8 cellular contexts compared by ENCODE assay signal in the genomic region with DNA sequence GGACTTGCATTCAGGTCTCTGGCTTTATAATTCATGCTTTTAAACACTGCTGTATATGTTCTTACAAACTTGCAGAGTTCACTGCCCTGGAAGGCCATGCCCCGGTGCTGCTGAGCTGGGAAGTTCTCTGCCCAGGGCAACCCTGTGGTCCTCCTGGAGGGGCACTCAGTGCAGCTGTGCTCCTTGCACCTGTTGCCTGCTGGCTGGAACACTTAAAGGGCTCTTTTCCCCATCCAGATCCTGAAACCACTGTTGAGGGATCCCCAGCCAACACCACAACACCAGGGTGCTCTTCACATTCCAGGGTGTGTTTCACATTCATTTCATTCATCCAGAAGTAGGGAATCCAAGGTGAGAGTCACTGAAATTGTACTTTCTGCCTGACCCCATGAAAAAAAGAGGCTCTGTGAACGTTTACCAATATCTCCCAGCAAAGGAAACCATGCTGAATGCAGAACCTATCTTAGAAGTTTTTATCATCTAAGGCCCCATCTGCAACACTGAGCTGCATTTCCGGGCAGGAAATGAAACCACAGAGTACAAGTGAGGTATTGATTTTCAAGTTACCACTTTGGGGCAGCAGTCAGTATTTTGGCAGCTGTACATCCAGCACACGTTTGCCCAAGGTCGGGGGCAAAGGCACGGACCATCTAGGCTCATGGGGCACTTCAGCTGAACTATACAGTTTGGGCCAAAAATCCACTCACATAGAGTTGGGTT. TPM values are rescaled to one million over a fixed set of nuclear protein-coding genes. Genes with fewer than 3 reads are reported as not detected.
DNase-seq lines count a peak whose midpoint lies in the region; ATAC-seq and TF ChIP-seq lines count a peak whose summit lies in the region.

No MANE protein-coding gene starts in this region.

- peak overlapping the region; percentile 95 for H3K27ac Mint-ChIP-seq in CD8-positive, alpha-beta T cell
- H3K27ac Mint-ChIP-seq in T-helper 1 cell treated with Interleukin-12 subunit alpha and Interleukin-12 subunit beta and Interleukin-4 antibody, amounts not matched to agents 30 μg/mL and 1 μg/mL, for 36 hours, result peak overlapping the region; percentile 95

- peaks cover 77% of the 10 kb centered on the region for H3K4me1 Mint-ChIP-seq in CD8-positive, alpha-beta T cell (ENCODE audit: low read depth)
- peaks cover 59% of the 10 kb centered on the region for H3K4me1 Mint-ChIP-seq in T-helper 1 cell treated with Interleukin-12 subunit alpha and Interleukin-12 subunit beta and Interleukin-4 antibody, amounts not matched to agents 30 μg/mL and 1 μg/mL, for 36 hours (ENCODE audit: low read depth)

- no peaks in the 10 kb centered on the region for H3K27me3 Mint-ChIP-seq in CD8-positive, alpha-beta T cell (ENCODE audit: low read depth)
- no peaks in the 10 kb centered on the region for H3K27me3 Mint-ChIP-seq in T-helper 1 cell treated with Interleukin-12 subunit alpha and Interleukin-12 subunit beta and Interleukin-4 antibody, amounts not matched to agents 30 μg/mL and 1 μg/mL, for 36 hours (ENCODE audit: low read depth)

- H3K4me3 Mint-ChIP-seq in CD8-positive, alpha-beta T cell, result peak overlapping the region; percentile 82
- peak overlapping the region; percentile 84 for H3K4me3 Mint-ChIP-seq in T-helper 1 cell treated with Interleukin-12 subunit alpha and Interleukin-12 subunit beta and Interleukin-4 antibody, amounts not matched to agents 30 μg/mL and 1 μg/mL, for 36 hours

- H3K27me3 ChIP-seq in CD8-positive, alpha-beta T cell (ENCODE audit: insufficient read depth, low read length), result no peaks in the 10 kb centered on the region
- H3K27me3 ChIP-seq in right lobe of liver, result no peaks in the 10 kb centered on the region

- no peaks in the 10 kb centered on the region for H3K9me3 Mint-ChIP-seq in CD8-positive, alpha-beta T cell
- H3K9me3 Mint-ChIP-seq in T-helper 1 cell treated with Interleukin-12 subunit alpha and Interleukin-12 subunit beta and Interleukin-4 antibody, amounts not matched to agents 30 μg/mL and 1 μg/mL, for 36 hours, result no peaks in the 10 kb centered on the region

- POLR2A ChIA-PET in CD8-positive, alpha-beta T cell (lab: Charles Lee), result interaction anchor here (1.0 to 2.5 kb wide), 4 partner anchors 10 to 210 kb away, joined by 3 to 33 read pairs (median 4); partner anchors contain the start of gene KIAA0040

- no peaks in the 10 kb centered on the region for H3K36me3 ChIP-seq in CD8-positive, alpha-beta T cell (ENCODE audit: insufficient read depth, low read length)
- no peaks in the 10 kb centered on the region for H3K36me3 ChIP-seq in right lobe of liver

- intact Hi-C loops in CD8-positive, alpha-beta T cell (cut with DNase I, micrococcal nuclease), result loop anchor here (1.0 to 5.0 kb wide), 5 partner anchors 16 to 88 kb away; partner anchors contain the start of gene KIAA0040 (in 2 of the 2)
- intact Hi-C loops in right lobe of liver (cut with DNase I), result no loop called here

- H3K4me1 ChIP-seq in CD8-positive, alpha-beta T cell (ENCODE audit: insufficient read depth, low read length), result peaks cover 55% of the 10 kb centered on the region
- peaks cover 0 to 13% (median 7%) of the 10 kb centered on the region in 4 donors for H3K4me1 ChIP-seq in right lobe of liver

- no peaks in the 10 kb centered on the region for H3K36me3 Mint-ChIP-seq in CD8-positive, alpha-beta T cell
- peaks cover 2% of the 10 kb centered on the region for H3K36me3 Mint-ChIP-seq in T-helper 1 cell treated with Interleukin-12 subunit alpha and Interleukin-12 subunit beta and Interleukin-4 antibody, amounts not matched to agents 30 μg/mL and 1 μg/mL, for 36 hours (ENCODE audit: low read depth)

- TF ChIP-seq POLR2A in right lobe of liver (IDR thresholded peaks at IDR 0.05), result no peak

- no peak for TF ChIP-seq CTCF in CD8-positive, alpha-beta T cell (IDR thresholded peaks at IDR 0.05)
- no peak for TF ChIP-seq CTCF in right lobe of liver (IDR thresholded peaks at IDR 0.05)

- CTCF ChIA-PET in CD8-positive, alpha-beta T cell (lab: Charles Lee), result interaction anchor here (0.8 to 2.6 kb wide), 12 partner anchors 9 to 109 kb away, joined by 3 to 16 read pairs (median 4); no protein-coding TSS in a partner anchor

- H3K27ac ChIP-seq in CD8-positive, alpha-beta T cell (ENCODE audit: low read depth, low read length), result peak overlapping the region; percentile 41
- H3K27ac ChIP-seq in right lobe of liver, result peak overlapping the region; percentile 23 to 29 (median 24)

- peak; percentile 10 to 73 (median 44) for DNase-seq in CD8-positive, alpha-beta T cell
- DNase-seq in right lobe of liver (peak in 2 of 3 donors; percentile 42 to 65), ureter (ENCODE audit: low spot score) (no peak), OCI-M2 (lab: John Stamatoyannopoulos, UW; ENCODE audit: unreplicated experiment) (no peak), NCI-H1048 (lab: John Stamatoyannopoulos, UW) (no peak)

- peak overlapping the region; percentile 36 for H3K4me3 ChIP-seq in CD8-positive, alpha-beta T cell (ENCODE audit: low read depth, low read length)
- no peak overlapping the region for H3K4me3 ChIP-seq in right lobe of liver

- WGBS in right lobe of liver (ENCODE audit: insufficient coverage, low coverage, low lambda C conversion rate, missing lambda C conversion rate), result 1% methylated on average over 5 of the region's 6 CpGs

- no peaks in the 10 kb centered on the region for H3K9me3 ChIP-seq in CD8-positive, alpha-beta T cell (ENCODE audit: low read length)
- no peaks in the 10 kb centered on the region for H3K9me3 ChIP-seq in right lobe of liver

- ATAC-seq in CD8-positive, alpha-beta T cell, result peak; percentile 87
- ATAC-seq in GM19395 (IDR thresholded peaks at IDR 0.05; ENCODE audit: unreplicated experiment), result peak; percentile 86
- peak; percentile 76 for ATAC-seq in HG03378 (IDR thresholded peaks at IDR 0.05; ENCODE audit: unreplicated experiment)
- ATAC-seq in right lobe of liver, result peak; percentile 82 to 91 (median 88)

RNA-seq across cellular contexts. Expression of gene KIAA0040, which starts 16.4 kb away (rescaled TPM):
- total RNA-seq in CD8-positive, alpha-beta T cell, result 1 to 10 TPM; 8.7 to 9.6 TPM
- total RNA-seq in right lobe of liver (10 to 100 TPM in 1 of 6 experiments, 1 to 10 TPM in 5; 4.6 to 13.5 (median 5.3) TPM), ureter (25.3 TPM)

Comparison
In these comparisons a context has a peak if more than half of its experiments do, and no peak if none do; other contexts are left out.
1. DNase-seq: peak in CD8-positive, alpha-beta T cell (7 of 7) and right lobe of liver (2 of 3); none in ureter (single experiment), OCI-M2 (single experiment) and NCI-H1048 (single experiment).
2. intact Hi-C loops: an anchor here in CD8-positive, alpha-beta T cell (1.0 to 5.0 kb wide); none called in right lobe of liver.
3. Peak in every context shown above with its lines, with median percentiles within 50 percentile points of each other: ATAC-seq.